32 cellular contexts compared by ENCODE assay signal in the genomic region with DNA sequence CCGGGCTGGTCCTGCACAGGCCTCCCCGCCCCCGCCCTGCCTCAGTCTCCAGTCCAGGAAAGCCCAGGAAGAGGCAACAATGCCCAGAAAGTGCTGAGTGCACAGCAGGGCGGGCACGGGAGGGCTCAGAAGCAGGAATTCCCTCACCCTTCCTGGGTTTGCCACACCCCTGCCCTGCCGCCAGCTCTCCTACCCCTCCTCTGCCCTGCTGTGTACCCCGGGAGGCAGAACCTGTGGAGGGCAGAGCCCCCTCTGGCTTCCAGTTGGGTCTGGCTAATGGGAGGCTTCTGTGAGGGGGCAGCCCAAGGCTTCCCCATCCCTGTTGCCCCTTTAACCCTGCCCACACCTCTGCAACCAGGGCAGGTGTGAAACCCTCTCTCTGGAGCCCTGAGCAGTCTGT. TPM values are rescaled to one million over a fixed set of nuclear protein-coding genes. Genes with fewer than 3 reads are reported as not detected.
"Had no signal": no experiment of that assay in that cellular context is flagged by ENCODE, and none has a peak within 500 bp of the region (broad histone marks: within the 10 kb centered on the region; RNA-seq: fewer than 3 reads in every experiment).

No MANE protein-coding gene starts in this region.

- H3K4me1 Mint-ChIP-seq: activated CD4-positive, alpha-beta T cell treated with anti-CD3 and anti-CD28 coated beads, Interleukin-2, amount 10 ng/mL, durations not matched to agents 24 days and 14 days; activated naive CD4-positive, alpha-beta T cell treated with anti-CD3 and anti-CD28 coated beads, Interleukin-2, amount 50 U/mL, for 24 hours; activated naive CD8-positive, alpha-beta T cell treated with anti-CD3 and anti-CD28 coated beads, Interleukin-2, amount 10 ng/mL, durations not matched to agents 7 days and 5 days; central memory CD8-positive, alpha-beta T cell had no signal

- H3K36me3 Mint-ChIP-seq: activated naive CD4-positive, alpha-beta T cell treated with anti-CD3 and anti-CD28 coated beads, Interleukin-2, amount 50 U/mL, for 24 hours; activated naive CD8-positive, alpha-beta T cell treated with anti-CD3 and anti-CD28 coated beads, Interleukin-2, amount 10 ng/mL, durations not matched to agents 7 days and 5 days had no signal

- H3K27me3 Mint-ChIP-seq: activated naive CD4-positive, alpha-beta T cell treated with anti-CD3 and anti-CD28 coated beads, Interleukin-2, amount 50 U/mL, for 24 hours had no signal

- H3K9ac ChIP-seq: KMS-11 had no signal

- H3K27ac ChIP-seq: ascending aorta, cardiac muscle cell, KMS-11, SJCRH30, SK-N-MC, WERI-Rb-1 had no signal

- H3K4me3 Mint-ChIP-seq: activated CD4-positive, alpha-beta T cell treated with anti-CD3 and anti-CD28 coated beads, Interleukin-2, amount 10 ng/mL, durations not matched to agents 24 days and 14 days; activated CD8-positive, alpha-beta T cell treated with anti-CD3 and anti-CD28 coated beads, Interleukin-2, amount 10 ng/mL, durations not matched to agents 7 days and 5 days; activated naive CD4-positive, alpha-beta T cell treated with anti-CD3 and anti-CD28 coated beads, Interleukin-2, amount 50 U/mL, for 24 hours; activated naive CD8-positive, alpha-beta T cell treated with anti-CD3 and anti-CD28 coated beads, Interleukin-2, amount 10 ng/mL, durations not matched to agents 7 days and 5 days; central memory CD8-positive, alpha-beta T cell had no signal

- DNase-seq: activated CD4-positive, alpha-beta T cell treated with anti-CD3 and anti-CD28 coated beads, Interleukin-2, amount 10 ng/mL, durations not matched to agents 24 days and 14 days; activated CD4-positive, alpha-beta T cell treated with anti-CD3 and anti-CD28 coated beads, Interleukin-2, amount 50 U/mL, for 4 hours; activated CD8-positive, alpha-beta memory T cell treated with anti-CD3 and anti-CD28 coated beads, Interleukin-2, amount 50 U/mL, for 4 hours; activated CD8-positive, alpha-beta T cell treated with anti-CD3 and anti-CD28 coated beads, Interleukin-2, amount 10 ng/mL, durations not matched to agents 7 days and 5 days; activated gamma-delta T cell; activated naive CD4-positive, alpha-beta T cell treated with Interleukin-2 at 50 U/mL for 16 hours; activated naive CD8-positive, alpha-beta T cell treated with anti-CD3 and anti-CD28 coated beads, Interleukin-2, amount 10 ng/mL, durations not matched to agents 7 days and 5 days; activated T-cell treated with anti-CD3 and anti-CD28 coated beads, Interleukin-2, amount 50 U/mL, for 48 hours; amygdala; MM.1S; MV-4-11; NCI-H1092; NCI-H1436 treated with DMSO at 0.1 percent for 48 hours; NCI-H1694 treated with DMSO at 0.1 percent for 48 hours; NCI-H2029; NCI-H2171; NCI-H510A; NCI-H526; NCI-H774; SHP77; SJCRH30; T1000; WERI-Rb-1 had no signal

- ATAC-seq: activated CD8-positive, alpha-beta T cell treated with anti-CD3 and anti-CD28 coated beads, Interleukin-2, amount 10 ng/mL, durations not matched to agents 7 days and 5 days; Panc1 had no signal

- H3K27me3 ChIP-seq: ascending aorta, cardiac muscle cell had no signal

- H3K36me3 ChIP-seq: ascending aorta, cardiac muscle cell, SJCRH30, WERI-Rb-1 had no signal

- H3K9me3 ChIP-seq: ascending aorta, SJCRH30 had no signal

- H3K4me3 ChIP-seq: ascending aorta, cardiac muscle cell, SJCRH30, SK-N-MC had no signal

- H3K9me3 Mint-ChIP-seq: activated CD4-positive, alpha-beta T cell treated with anti-CD3 and anti-CD28 coated beads, Interleukin-2, amount 10 ng/mL, durations not matched to agents 24 days and 14 days; activated naive CD4-positive, alpha-beta T cell treated with anti-CD3 and anti-CD28 coated beads, Interleukin-2, amount 50 U/mL, for 24 hours; activated naive CD8-positive, alpha-beta T cell treated with anti-CD3 and anti-CD28 coated beads, Interleukin-2, amount 10 ng/mL, durations not matched to agents 7 days and 5 days; central memory CD8-positive, alpha-beta T cell had no signal

- H3K4me2 ChIP-seq: KMS-11 had no signal

- H3K27ac Mint-ChIP-seq: activated CD4-positive, alpha-beta T cell treated with anti-CD3 and anti-CD28 coated beads, Interleukin-2, amount 10 ng/mL, durations not matched to agents 24 days and 14 days; activated CD8-positive, alpha-beta T cell treated with anti-CD3 and anti-CD28 coated beads, Interleukin-2, amount 10 ng/mL, durations not matched to agents 7 days and 5 days; activated naive CD4-positive, alpha-beta T cell treated with anti-CD3 and anti-CD28 coated beads, Interleukin-2, amount 50 U/mL, for 24 hours; activated naive CD8-positive, alpha-beta T cell treated with anti-CD3 and anti-CD28 coated beads, Interleukin-2, amount 10 ng/mL, durations not matched to agents 7 days and 5 days had no signal

- H3K4me1 ChIP-seq: ascending aorta, SJCRH30 had no signal

RNA-seq across cellular contexts. Expression of gene CSF3R, which starts 47.5 kb away (rescaled TPM):
- total RNA-seq: LHCN-M2, RPMI7951, SJCRH30 had no signal
